ENCODE assay signal across 8 cellular contexts in the genomic region with DNA sequence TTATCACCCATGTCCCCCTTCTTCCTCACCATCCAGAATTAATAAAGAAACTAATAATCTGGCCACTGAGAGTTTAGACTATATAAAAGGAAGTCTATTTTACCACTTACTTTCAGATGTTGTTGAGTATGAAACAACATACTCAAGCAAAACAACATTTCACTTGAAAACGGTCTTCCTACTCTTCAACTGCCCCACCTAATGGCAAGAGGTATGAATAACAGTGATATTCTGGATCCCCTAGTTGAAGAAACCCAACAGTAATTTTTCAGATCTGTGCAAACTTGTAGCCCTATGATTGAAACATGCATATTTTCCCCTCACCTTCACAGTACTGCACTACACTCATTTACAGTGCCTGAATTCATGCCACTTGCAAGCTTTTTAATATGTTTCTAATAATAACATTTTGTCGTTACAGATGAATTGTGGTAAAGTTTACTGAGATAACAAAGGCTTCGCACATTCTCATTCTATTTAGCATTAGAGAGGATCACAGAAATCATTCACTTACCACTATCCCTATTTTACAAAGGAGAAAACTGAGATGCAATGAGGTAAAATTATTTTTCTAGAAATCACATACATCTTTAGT.
DNase-seq lines count a peak whose midpoint lies in the region; ATAC-seq and TF ChIP-seq lines count a peak whose summit lies in the region.
"Had no signal": no experiment of that assay in that cellular context is flagged by ENCODE, and none has a peak within 500 bp of the region (broad histone marks: within the 10 kb centered on the region; RNA-seq: fewer than 3 reads in every experiment).

No MANE protein-coding gene starts in this region.

- no peak for ATAC-seq in omental fat pad (ENCODE audit: low FRiP score)

- TF ChIP-seq CTCF in GM12872 (IDR thresholded peaks at IDR 0.05; ENCODE audit: insufficient read depth, low read depth, low read length) (peak; percentile 55), retinal pigment epithelial cell (conservative IDR thresholded peaks at IDR 0.05; ENCODE audit: low read depth, low read length) (peak; percentile 67), omental fat pad (IDR thresholded peaks at IDR 0.05) (no peak)

- DNase-seq in HCEC 1CT: peak; percentile 40
- peak; percentile 3 for DNase-seq in NCI-H1092 (lab: John Stamatoyannopoulos, UW)
- DNase-seq in dedifferentiated amniotic fluid mesenchymal stem cell (ENCODE audit: extremely low spot score): peak; percentile 32
- peak; percentile 2 for DNase-seq in retinal pigment epithelial cell (ENCODE audit: low read depth)
- DNase-seq in NCI-H2171 (lab: John Stamatoyannopoulos, UW): no peak
- no peak for DNase-seq in omental fat pad (ENCODE audit: low spot score)
- DNase-seq: activated B cell treated with CpG ODN at 0.5 μM for 24 hours had no signal

- H3K4me3 ChIP-seq in retinal pigment epithelial cell (ENCODE audit: low read length): no peak overlapping the region

Comparison
In these comparisons a context has a peak if more than half of its experiments do, and no peak if none do; other contexts are left out.
1. CTCF ChIP-seq: peak in GM12872 (single experiment) and retinal pigment epithelial cell (single experiment); none in omental fat pad (0 of 3).
2. DNase-seq: peak in HCEC 1CT (single experiment), NCI-H1092 (single experiment), dedifferentiated amniotic fluid mesenchymal stem cell (single experiment) and retinal pigment epithelial cell (single experiment); none in NCI-H2171 (single experiment) and omental fat pad (single experiment).